ENCODE assay signal across 1 cellular context in genomic region chr17:36856921-36857381, GRCh38.
A peak's percentile ranks its signal among the peaks of the same experiment; 100 is the strongest.
TF ChIP-seq lines count a peak whose summit lies in the region.

No MANE protein-coding gene starts in this region.

TF ChIP-seq in HEK293, 187 proteins besides CTCF, POLR2A, EP300 and RAD21 (continued from another document):
- TF ChIP-seq KLF7 (tag by site-specific recombination; IDR thresholded peaks at IDR 0.05; ENCODE audit: borderline replicate concordance), result no peak
- TF ChIP-seq ZNF785 (tag by site-specific recombination; IDR thresholded peaks at IDR 0.05), result no peak
- TF ChIP-seq KLF10 (tag by site-specific recombination; IDR thresholded peaks at IDR 0.05), result no peak
- TF ChIP-seq, protein P1, sequence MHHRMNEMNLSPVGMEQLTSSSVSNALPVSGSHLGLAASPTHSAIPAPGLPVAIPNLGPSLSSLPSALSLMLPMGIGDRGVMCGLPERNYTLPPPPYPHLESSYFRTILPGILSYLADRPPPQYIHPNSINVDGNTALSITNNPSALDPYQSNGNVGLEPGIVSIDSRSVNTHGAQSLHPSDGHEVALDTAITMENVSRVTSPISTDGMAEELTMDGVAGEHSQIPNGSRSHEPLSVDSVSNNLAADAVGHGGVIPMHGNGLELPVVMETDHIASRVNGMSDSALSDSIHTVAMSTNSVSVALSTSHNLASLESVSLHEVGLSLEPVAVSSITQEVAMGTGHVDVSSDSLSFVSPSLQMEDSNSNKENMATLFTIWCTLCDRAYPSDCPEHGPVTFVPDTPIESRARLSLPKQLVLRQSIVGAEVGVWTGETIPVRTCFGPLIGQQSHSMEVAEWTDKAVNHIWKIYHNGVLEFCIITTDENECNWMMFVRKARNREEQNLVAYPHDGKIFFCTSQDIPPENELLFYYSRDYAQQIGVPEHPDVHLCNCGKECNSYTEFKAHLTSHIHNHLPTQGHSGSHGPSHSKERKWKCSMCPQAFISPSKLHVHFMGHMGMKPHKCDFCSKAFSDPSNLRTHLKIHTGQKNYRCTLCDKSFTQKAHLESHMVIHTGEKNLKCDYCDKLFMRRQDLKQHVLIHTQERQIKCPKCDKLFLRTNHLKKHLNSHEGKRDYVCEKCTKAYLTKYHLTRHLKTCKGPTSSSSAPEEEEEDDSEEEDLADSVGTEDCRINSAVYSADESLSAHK (tag by site-specific recombination; IDR thresholded peaks at IDR 0.05), result no peak
- TF ChIP-seq ZNF792 (tag by site-specific recombination; IDR thresholded peaks at IDR 0.05), result no peak
- no peak for TF ChIP-seq ZBTB7A (tag by site-specific recombination; IDR thresholded peaks at IDR 0.05; ENCODE audit: low read depth)
- no peak for TF ChIP-seq ZNF510 (tag by site-specific recombination; IDR thresholded peaks at IDR 0.05; ENCODE audit: insufficient replicate concordance)
- TF ChIP-seq ZNF626 (tag by site-specific recombination; IDR thresholded peaks at IDR 0.05), result no peak
- no peak for TF ChIP-seq YY1 (tag by site-specific recombination; IDR thresholded peaks at IDR 0.05)
- no peak for TF ChIP-seq ZNF391 (tag by site-specific recombination; IDR thresholded peaks at IDR 0.05; ENCODE audit: borderline replicate concordance, low read depth)
- TF ChIP-seq ZNF239 (tag by site-specific recombination; IDR thresholded peaks at IDR 0.05), result no peak
- TF ChIP-seq ZNF621 (tag by site-specific recombination; IDR thresholded peaks at IDR 0.05), result no peak
- TF ChIP-seq, protein P2, sequence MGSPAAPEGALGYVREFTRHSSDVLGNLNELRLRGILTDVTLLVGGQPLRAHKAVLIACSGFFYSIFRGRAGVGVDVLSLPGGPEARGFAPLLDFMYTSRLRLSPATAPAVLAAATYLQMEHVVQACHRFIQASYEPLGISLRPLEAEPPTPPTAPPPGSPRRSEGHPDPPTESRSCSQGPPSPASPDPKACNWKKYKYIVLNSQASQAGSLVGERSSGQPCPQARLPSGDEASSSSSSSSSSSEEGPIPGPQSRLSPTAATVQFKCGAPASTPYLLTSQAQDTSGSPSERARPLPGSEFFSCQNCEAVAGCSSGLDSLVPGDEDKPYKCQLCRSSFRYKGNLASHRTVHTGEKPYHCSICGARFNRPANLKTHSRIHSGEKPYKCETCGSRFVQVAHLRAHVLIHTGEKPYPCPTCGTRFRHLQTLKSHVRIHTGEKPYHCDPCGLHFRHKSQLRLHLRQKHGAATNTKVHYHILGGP (tag by site-specific recombination; IDR thresholded peaks at IDR 0.05), result no peak
- TF ChIP-seq ZNF501 (tag by site-specific recombination; IDR thresholded peaks at IDR 0.05), result no peak
- no peak for TF ChIP-seq ZNF514 (tag by site-specific recombination; IDR thresholded peaks at IDR 0.05)
- TF ChIP-seq ZIC2 (tag by site-specific recombination; IDR thresholded peaks at IDR 0.05), result no peak
- TF ChIP-seq, protein P3, sequence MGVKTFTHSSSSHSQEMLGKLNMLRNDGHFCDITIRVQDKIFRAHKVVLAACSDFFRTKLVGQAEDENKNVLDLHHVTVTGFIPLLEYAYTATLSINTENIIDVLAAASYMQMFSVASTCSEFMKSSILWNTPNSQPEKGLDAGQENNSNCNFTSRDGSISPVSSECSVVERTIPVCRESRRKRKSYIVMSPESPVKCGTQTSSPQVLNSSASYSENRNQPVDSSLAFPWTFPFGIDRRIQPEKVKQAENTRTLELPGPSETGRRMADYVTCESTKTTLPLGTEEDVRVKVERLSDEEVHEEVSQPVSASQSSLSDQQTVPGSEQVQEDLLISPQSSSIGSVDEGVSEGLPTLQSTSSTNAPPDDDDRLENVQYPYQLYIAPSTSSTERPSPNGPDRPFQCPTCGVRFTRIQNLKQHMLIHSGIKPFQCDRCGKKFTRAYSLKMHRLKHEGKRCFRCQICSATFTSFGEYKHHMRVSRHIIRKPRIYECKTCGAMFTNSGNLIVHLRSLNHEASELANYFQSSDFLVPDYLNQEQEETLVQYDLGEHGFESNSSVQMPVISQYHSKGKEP (tag by site-specific recombination; IDR thresholded peaks at IDR 0.05), result peak; percentile 86
- TF ChIP-seq ZNF423 (tag by site-specific recombination; IDR thresholded peaks at IDR 0.05), result no peak
- 0 out of 2 replicates have a peak, but pooled peaks have one; percentile 25 for TF ChIP-seq ZNF16 (tag by site-specific recombination; IDR thresholded peaks at IDR 0.05; ENCODE audit: low read depth)
- TF ChIP-seq ZNF335 (tag by site-specific recombination; conservative IDR thresholded peaks at IDR 0.05), result no peak
- TF ChIP-seq ZNF473 (tag by site-specific recombination; IDR thresholded peaks at IDR 0.05), result no peak
- TF ChIP-seq ZNF292 (tag by site-specific recombination; IDR thresholded peaks at IDR 0.05; ENCODE audit: borderline replicate concordance, low read depth), result no peak
- peak; percentile 74 for TF ChIP-seq ZNF341 (tag by site-specific recombination; IDR thresholded peaks at IDR 0.05; ENCODE audit: low read depth)
- no peak for TF ChIP-seq SP7 (tag by site-specific recombination; IDR thresholded peaks at IDR 0.05)
- no peak for TF ChIP-seq ZBTB49 (tag by site-specific recombination; IDR thresholded peaks at IDR 0.05; ENCODE audit: low read depth)
- TF ChIP-seq, protein P4, sequence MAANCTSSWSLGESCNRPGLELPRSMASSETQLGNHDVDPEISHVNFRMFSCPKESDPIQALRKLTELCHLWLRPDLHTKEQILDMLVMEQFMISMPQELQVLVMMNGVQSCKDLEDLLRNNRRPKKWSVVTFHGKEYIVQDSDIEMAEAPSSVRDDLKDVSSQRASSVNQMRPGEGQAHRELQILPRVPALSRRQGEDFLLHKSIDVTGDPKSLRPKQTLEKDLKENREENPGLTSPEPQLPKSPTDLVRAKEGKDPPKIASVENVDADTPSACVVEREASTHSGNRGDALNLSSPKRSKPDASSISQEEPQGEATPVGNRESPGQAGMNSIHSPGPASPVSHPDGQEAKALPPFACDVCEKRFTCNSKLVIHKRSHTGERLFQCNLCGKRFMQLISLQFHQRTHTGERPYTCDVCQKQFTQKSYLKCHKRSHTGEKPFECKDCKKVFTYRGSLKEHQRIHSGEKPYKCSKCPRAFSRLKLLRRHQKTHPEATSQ (tag by site-specific recombination; IDR thresholded peaks at IDR 0.05), result no peak
- TF ChIP-seq, protein P5, sequence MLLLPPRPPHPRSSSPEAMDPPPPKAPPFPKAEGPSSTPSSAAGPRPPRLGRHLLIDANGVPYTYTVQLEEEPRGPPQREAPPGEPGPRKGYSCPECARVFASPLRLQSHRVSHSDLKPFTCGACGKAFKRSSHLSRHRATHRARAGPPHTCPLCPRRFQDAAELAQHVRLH (tag by site-specific recombination; IDR thresholded peaks at IDR 0.05), result no peak
- TF ChIP-seq ZNF404 (tag by site-specific recombination; IDR thresholded peaks at IDR 0.05), result no peak
- no peak for TF ChIP-seq ZNF837 (tag by site-specific recombination; IDR thresholded peaks at IDR 0.05)
- TF ChIP-seq, protein P6, sequence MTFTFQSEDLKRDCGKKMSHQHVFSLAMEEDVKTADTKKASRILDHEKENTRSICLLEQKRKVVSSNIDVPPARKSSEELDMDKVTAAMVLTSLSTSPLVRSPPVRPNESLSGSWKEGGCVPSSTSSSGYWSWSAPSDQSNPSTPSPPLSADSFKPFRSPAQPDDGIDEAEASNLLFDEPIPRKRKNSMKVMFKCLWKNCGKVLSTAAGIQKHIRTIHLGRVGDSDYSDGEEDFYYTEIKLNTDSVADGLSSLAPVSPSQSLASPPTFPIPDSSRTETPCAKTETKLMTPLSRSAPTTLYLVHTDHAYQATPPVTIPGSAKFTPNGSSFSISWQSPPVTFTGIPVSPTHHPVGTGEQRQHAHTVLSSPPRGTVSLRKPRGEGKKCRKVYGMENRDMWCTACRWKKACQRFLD (tag by site-specific recombination; IDR thresholded peaks at IDR 0.05), result no peak
- no peak for TF ChIP-seq FEZF1 (tag by site-specific recombination; IDR thresholded peaks at IDR 0.05)
- TF ChIP-seq ZSCAN30 (tag by site-specific recombination; IDR thresholded peaks at IDR 0.05), result no peak
- TF ChIP-seq ZNF350 (tag by site-specific recombination; IDR thresholded peaks at IDR 0.05), result no peak
- TF ChIP-seq GLI4 (tag by site-specific recombination; IDR thresholded peaks at IDR 0.05), result no peak
- TF ChIP-seq ZNF169 (tag by site-specific recombination; IDR thresholded peaks at IDR 0.05), result no peak
- peak; percentile 48; the same call in 1 of the 2 replicates for TF ChIP-seq ZNF600 (tag by site-specific recombination; IDR thresholded peaks at IDR 0.05)
- no peak for TF ChIP-seq ZNF654 (tag by site-specific recombination; IDR thresholded peaks at IDR 0.05; ENCODE audit: low read depth)
- no peak for TF ChIP-seq ZNF146 (tag by site-specific recombination; IDR thresholded peaks at IDR 0.05)
- TF ChIP-seq ZNF777 (tag by site-specific recombination; IDR thresholded peaks at IDR 0.05; ENCODE audit: borderline replicate concordance), result no peak
- peak; percentile 19; the same call in 1 of the 2 replicates for TF ChIP-seq ZFHX2 (tag by site-specific recombination; conservative IDR thresholded peaks at IDR 0.05)
- no peak for TF ChIP-seq ZNF311 (tag by site-specific recombination; IDR thresholded peaks at IDR 0.05; ENCODE audit: borderline replicate concordance)
- 0 out of 2 replicates have a peak, but pooled peaks have one; percentile 17 for TF ChIP-seq PATZ1 (tag by site-specific recombination; IDR thresholded peaks at IDR 0.05)
- no peak for TF ChIP-seq ZNF354C (tag by site-specific recombination; IDR thresholded peaks at IDR 0.05; ENCODE audit: borderline replicate concordance, low read depth)
- no peak for TF ChIP-seq ZXDB (tag by site-specific recombination; IDR thresholded peaks at IDR 0.05)
- TF ChIP-seq PRDM10 (tag by site-specific recombination; IDR thresholded peaks at IDR 0.05), result no peak
- TF ChIP-seq ZNF747 (tag by site-specific recombination; IDR thresholded peaks at IDR 0.05), result no peak
